11 cellular contexts compared by ENCODE assay signal in genomic region chr3:22959593-22959992, GRCh38.
DNase-seq lines count a peak whose midpoint lies in the region; ATAC-seq and TF ChIP-seq lines count a peak whose summit lies in the region.
"Had no signal": no experiment of that assay in that cellular context is flagged by ENCODE, and none has a peak within 500 bp of the region (broad histone marks: within the 10 kb centered on the region; RNA-seq: fewer than 3 reads in every experiment).

No MANE protein-coding gene starts in this region.

- H3K27me3 ChIP-seq in ascending aorta (no peaks in the 10 kb centered on the region), PC-9 (ENCODE audit: insufficient read depth, low read depth) (no peaks in the 10 kb centered on the region), esophagus muscularis mucosa (no peaks in the 10 kb centered on the region)

- H4K20me1 ChIP-seq in PC-9 (ENCODE audit: insufficient read depth), result no peaks in the 10 kb centered on the region

- POLR2A ChIA-PET in PC-9 (lab: Charles Lee; ENCODE audit: unreplicated experiment), result no interaction called here

- H3K4me1 ChIP-seq in ascending aorta (no peaks in the 10 kb centered on the region), PC-9 (replicated peaks; ENCODE audit: insufficient read depth) (no peaks in the 10 kb centered on the region), esophagus muscularis mucosa (peaks cover 3 to 15% (median 12%) of the 10 kb centered on the region in 4 donors)

- CTCF ChIA-PET in PC-9 (lab: Charles Lee), result no interaction called here

- no peaks in the 10 kb centered on the region for H3K9me3 Mint-ChIP-seq in activated naive CD8-positive, alpha-beta T cell treated with anti-CD3 and anti-CD28 coated beads, Interleukin-2, amount 50 U/mL, for 24 hours
- H3K9me3 Mint-ChIP-seq in activated naive CD8-positive, alpha-beta T cell treated with anti-CD3 and anti-CD28 coated beads for 36 hours, result no peaks in the 10 kb centered on the region
- H3K9me3 Mint-ChIP-seq: activated CD8-positive, alpha-beta T cell treated with anti-CD3 and anti-CD28 coated beads for 36 hours had no signal

- H3K4me1 Mint-ChIP-seq in activated naive CD8-positive, alpha-beta T cell treated with anti-CD3 and anti-CD28 coated beads, Interleukin-2, amount 50 U/mL, for 24 hours, result peaks cover 9% of the 10 kb centered on the region
- H3K4me1 Mint-ChIP-seq in activated naive CD8-positive, alpha-beta T cell treated with anti-CD3 and anti-CD28 coated beads for 36 hours, result peaks cover 6% of the 10 kb centered on the region

- H3K9me2 ChIP-seq in PC-9 (ENCODE audit: insufficient read depth), result no peaks in the 10 kb centered on the region

- H3K27ac Mint-ChIP-seq in activated naive CD8-positive, alpha-beta T cell treated with anti-CD3 and anti-CD28 coated beads, Interleukin-2, amount 50 U/mL, for 24 hours, result no peak overlapping the region
- no peak overlapping the region for H3K27ac Mint-ChIP-seq in activated naive CD8-positive, alpha-beta T cell treated with anti-CD3 and anti-CD28 coated beads for 36 hours
- H3K27ac Mint-ChIP-seq: activated CD8-positive, alpha-beta T cell treated with anti-CD3 and anti-CD28 coated beads for 36 hours had no signal

- H2AFZ ChIP-seq in PC-9, result no peak overlapping the region

- TF ChIP-seq POLR2A in esophagus muscularis mucosa (IDR thresholded peaks at IDR 0.05; ENCODE audit: low read depth), result no peak

- DNase-seq in activated naive CD8-positive, alpha-beta T cell treated with anti-CD3 and anti-CD28 coated beads, Interleukin-2, amount 50 U/mL, for 24 hours, result no peak
- DNase-seq in activated naive CD8-positive, alpha-beta T cell treated with anti-CD3 and anti-CD28 coated beads for 36 hours, result no peak
- DNase-seq in effector CD4-positive, alpha-beta T cell, result no peak
- no peak for DNase-seq in ascending aorta (ENCODE audit: low spot score in 2 of 2)
- DNase-seq in PC-9, result no peak
- DNase-seq in esophagus muscularis mucosa (ENCODE audit: extremely low spot score), result no peak
- DNase-seq: GF-D8, psoas muscle had no signal

- no peak for TF ChIP-seq CTCF in ascending aorta (IDR thresholded peaks at IDR 0.05)
- no peak for TF ChIP-seq CTCF in PC-9 (conservative IDR thresholded peaks at IDR 0.05)
- TF ChIP-seq CTCF in esophagus muscularis mucosa (IDR thresholded peaks at IDR 0.05), result no peak

- H3K36me3 ChIP-seq in ascending aorta, result no peaks in the 10 kb centered on the region
- H3K36me3 ChIP-seq in PC-9 (ENCODE audit: low read depth), result no peaks in the 10 kb centered on the region
- no peaks in the 10 kb centered on the region for H3K36me3 ChIP-seq in esophagus muscularis mucosa

- H3K27me3 Mint-ChIP-seq in activated naive CD8-positive, alpha-beta T cell treated with anti-CD3 and anti-CD28 coated beads, Interleukin-2, amount 50 U/mL, for 24 hours, result no peaks in the 10 kb centered on the region
- no peaks in the 10 kb centered on the region for H3K27me3 Mint-ChIP-seq in activated naive CD8-positive, alpha-beta T cell treated with anti-CD3 and anti-CD28 coated beads for 36 hours
- H3K27me3 Mint-ChIP-seq: activated CD8-positive, alpha-beta T cell treated with anti-CD3 and anti-CD28 coated beads for 36 hours had no signal

- intact Hi-C loops in ascending aorta (cut with DNase I), result no loop called here
- intact Hi-C loops in PC-9 (cut with micrococcal nuclease; ENCODE audit: unreplicated experiment), result no loop called here
- intact Hi-C loops in esophagus muscularis mucosa (cut with DNase I), result no loop called here

- no peak overlapping the region for H3K4me3 ChIP-seq in ascending aorta
- H3K4me3 ChIP-seq in PC-9, result no peak overlapping the region
- H3K4me3 ChIP-seq in esophagus muscularis mucosa, result no peak overlapping the region

- ATAC-seq in activated naive CD8-positive, alpha-beta T cell treated with anti-CD3 and anti-CD28 coated beads, Interleukin-2, amount 50 U/mL, for 24 hours, result peak; percentile 68
- peak; percentile 91 for ATAC-seq in HG02623 (IDR thresholded peaks at IDR 0.05; ENCODE audit: unreplicated experiment)
- peak; percentile 98 for ATAC-seq in HG03457 (IDR thresholded peaks at IDR 0.05; ENCODE audit: unreplicated experiment)
- ATAC-seq: activated CD8-positive, alpha-beta T cell treated with anti-CD3 and anti-CD28 coated beads for 36 hours had no signal

- WGBS in esophagus muscularis mucosa, result 71% methylated on average over 3 of the region's 3 CpGs

- no peak overlapping the region for H3K4me3 Mint-ChIP-seq in activated naive CD8-positive, alpha-beta T cell treated with anti-CD3 and anti-CD28 coated beads, Interleukin-2, amount 50 U/mL, for 24 hours
- H3K4me3 Mint-ChIP-seq in activated naive CD8-positive, alpha-beta T cell treated with anti-CD3 and anti-CD28 coated beads for 36 hours, result no peak overlapping the region
- H3K4me3 Mint-ChIP-seq: activated CD8-positive, alpha-beta T cell treated with anti-CD3 and anti-CD28 coated beads for 36 hours had no signal

- H3K9me3 ChIP-seq in ascending aorta (no peaks in the 10 kb centered on the region), PC-9 (ENCODE audit: insufficient read depth, low read depth) (no peaks in the 10 kb centered on the region), esophagus muscularis mucosa (no peaks in the 10 kb centered on the region)
- H3K9me3 ChIP-seq: psoas muscle had no signal

- H3K27ac ChIP-seq in ascending aorta, result no peak overlapping the region
- H3K27ac ChIP-seq in PC-9, result no peak overlapping the region
- H3K27ac ChIP-seq in esophagus muscularis mucosa (replicated peaks in 1 of 4), result no peak overlapping the region
- H3K27ac ChIP-seq: psoas muscle had no signal

- no peaks in the 10 kb centered on the region for H3F3A ChIP-seq in PC-9 (ENCODE audit: insufficient read depth, low read depth)

- H3K36me3 Mint-ChIP-seq in activated naive CD8-positive, alpha-beta T cell treated with anti-CD3 and anti-CD28 coated beads, Interleukin-2, amount 50 U/mL, for 24 hours (ENCODE audit: low read depth), result no peaks in the 10 kb centered on the region
- no peaks in the 10 kb centered on the region for H3K36me3 Mint-ChIP-seq in activated naive CD8-positive, alpha-beta T cell treated with anti-CD3 and anti-CD28 coated beads for 36 hours

- TF ChIP-seq EP300 in esophagus muscularis mucosa (IDR thresholded peaks at IDR 0.05), result no peak

- H3K79me2 ChIP-seq in PC-9 (ENCODE audit: low read depth), result no peaks in the 10 kb centered on the region

- no peak overlapping the region for H3K4me2 ChIP-seq in PC-9

- BruUV-seq in PC-9 (replicated peaks; lab: Mats Ljungman, UMichigan), result no TSS peak
